ENCODE assay signal across 7 cellular contexts in the genomic region with DNA sequence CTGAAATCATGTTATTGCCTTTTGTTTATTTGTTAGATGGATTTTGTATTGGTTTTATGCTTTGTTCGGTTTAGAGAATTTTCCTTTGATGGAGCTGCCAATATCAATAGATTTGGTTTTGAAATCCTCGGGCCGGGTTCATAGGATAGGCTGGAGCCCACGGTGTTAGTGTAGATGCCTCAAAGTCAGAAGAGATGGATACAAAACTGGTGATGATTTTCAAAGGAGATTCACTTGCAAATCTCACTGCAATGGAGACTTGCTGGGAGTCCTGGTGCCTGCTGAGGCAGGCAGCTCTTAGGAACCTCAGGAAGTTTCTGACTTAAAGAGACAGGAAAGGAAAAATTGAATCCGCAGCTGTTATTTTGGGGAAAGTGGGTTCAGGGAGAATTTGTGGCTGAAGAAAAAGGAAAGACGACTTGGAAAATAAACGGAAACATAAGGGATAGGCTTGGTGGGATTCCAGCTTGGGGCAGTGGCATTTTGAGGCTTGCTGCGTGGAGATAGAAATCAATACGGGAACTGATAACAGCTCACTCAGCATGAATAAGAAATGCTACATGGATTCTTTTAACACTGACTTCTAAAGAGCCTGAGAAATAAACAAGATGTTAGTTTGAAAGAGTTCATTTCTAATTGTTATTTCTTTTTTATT.
DNase-seq lines count a peak whose midpoint lies in the region; ATAC-seq, FAIRE-seq and TF ChIP-seq lines count a peak whose summit lies in the region.

No MANE protein-coding gene starts in this region.

- H3K4me1 ChIP-seq in HUES6 (ENCODE audit: control insufficient read depth, insufficient read depth, low read length) (peaks cover 34% of the 10 kb centered on the region), astrocyte (ENCODE audit: insufficient read depth, low read length) (peaks cover 9% of the 10 kb centered on the region), left lung (peaks cover 16 to 45% of the 10 kb centered on the region in 2 donors)

- no peaks in the 10 kb centered on the region for H3K36me3 Mint-ChIP-seq in astrocyte (ENCODE audit: low read depth, unreplicated experiment)

- no peak for TF ChIP-seq CTCF in astrocyte (IDR thresholded peaks at IDR 0.05; ENCODE audit: insufficient read depth, low read depth, low read length)
- no peak for TF ChIP-seq CTCF in left lung (IDR thresholded peaks at IDR 0.05)

- intact Hi-C loops in left lung (cut with DNase I), result no loop called here

- H3K4me2 ChIP-seq in astrocyte (ENCODE audit: low read length), result peak overlapping the region; percentile 99

- peak; percentile 10 for DNase-seq in astrocyte (ENCODE audit: low read depth)
- no peak for DNase-seq in left lung
- DNase-seq in substantia nigra (lab: John Stamatoyannopoulos, UW), result peak in 7 of 49 donors; percentile 15 to 62 (median 50)

- H3K36me3 ChIP-seq in HUES6 (ENCODE audit: control insufficient read depth, insufficient read depth, low read length) (no peaks in the 10 kb centered on the region), astrocyte (ENCODE audit: insufficient read depth, low read length) (no peaks in the 10 kb centered on the region), left lung (no peaks in the 10 kb centered on the region)

- H3K27ac Mint-ChIP-seq in astrocyte (ENCODE audit: unreplicated experiment), result peak overlapping the region; percentile 80

- H2AFZ ChIP-seq in astrocyte (ENCODE audit: low read depth, low read length), result peak overlapping the region; percentile 98

- FAIRE-seq in astrocyte (lab: Jason Lieb, UNC), result no peak

- H3K27ac ChIP-seq in HUES6 (ENCODE audit: low read depth, low read length), result no peak overlapping the region
- no peak overlapping the region for H3K27ac ChIP-seq in astrocyte (ENCODE audit: low read depth, low read length)
- H3K27ac ChIP-seq in left lung, result peak overlapping the region; percentile 80 to 90
- peak overlapping the region; percentile 83 for H3K27ac ChIP-seq in substantia nigra (ENCODE audit: low read depth, low read length, poor library complexity, severe bottlenecking)

- no peaks in the 10 kb centered on the region for H3K9me3 ChIP-seq in HUES6 (ENCODE audit: control insufficient read depth, insufficient read depth, low read depth, low read length)
- H3K9me3 ChIP-seq in astrocyte (ENCODE audit: insufficient read depth, low read depth, low read length), result no peaks in the 10 kb centered on the region
- H3K9me3 ChIP-seq in left lung, result no peaks in the 10 kb centered on the region

- H3K9ac ChIP-seq in HUES6 (ENCODE audit: low read length), result no peak overlapping the region
- peak overlapping the region; percentile 85 for H3K9ac ChIP-seq in astrocyte (ENCODE audit: low read length)

- no peaks in the 10 kb centered on the region for H3K79me2 ChIP-seq in astrocyte (ENCODE audit: insufficient read depth, low read length)

- H3K4me3 Mint-ChIP-seq in astrocyte (ENCODE audit: unreplicated experiment), result peak overlapping the region; percentile 93

- no peaks in the 10 kb centered on the region for H3K27me3 Mint-ChIP-seq in astrocyte (ENCODE audit: low read depth, unreplicated experiment)

- H3K4me1 Mint-ChIP-seq in astrocyte (ENCODE audit: low read depth, unreplicated experiment), result peaks cover 17% of the 10 kb centered on the region

- peak overlapping the region; percentile 58 for H3K4me3 ChIP-seq in HUES6 (ENCODE audit: low read depth, low read length)
- H3K4me3 ChIP-seq in astrocyte (ENCODE audit: insufficient read depth, low read depth, low read length), result peak overlapping the region; percentile 86
- peak overlapping the region; percentile 56 for H3K4me3 ChIP-seq in left lung

- H4K20me1 ChIP-seq in astrocyte (ENCODE audit: insufficient read depth, low read length), result no peaks in the 10 kb centered on the region

- ATAC-seq in left lung (peak; percentile 38), GM19467 (IDR thresholded peaks at IDR 0.05; ENCODE audit: unreplicated experiment) (no peak), HG03565 (IDR thresholded peaks at IDR 0.05; ENCODE audit: unreplicated experiment) (no peak), HG03045 (IDR thresholded peaks at IDR 0.05; ENCODE audit: unreplicated experiment) (no peak)

- H3K27me3 ChIP-seq in HUES6 (ENCODE audit: control insufficient read depth, insufficient read depth, low read length) (peaks cover 51% of the 10 kb centered on the region), astrocyte (ENCODE audit: insufficient read depth, low read length) (no peaks in the 10 kb centered on the region), left lung (no peaks in the 10 kb centered on the region)

- no peaks in the 10 kb centered on the region for H3K9me3 Mint-ChIP-seq in astrocyte (ENCODE audit: unreplicated experiment)

Comparison
In these comparisons a context has a peak if more than half of its experiments do, and no peak if none do; other contexts are left out.
1. H3K27ac ChIP-seq: peak in left lung (2 of 2) and substantia nigra (single experiment); none in HUES6 (single experiment) and astrocyte (single experiment).
2. Peak in every context shown above with its lines, with median percentiles within 50 percentile points of each other: H3K4me3 ChIP-seq.